Comparison of ENCODE assay signal across 30 cellular contexts in the genomic region with DNA sequence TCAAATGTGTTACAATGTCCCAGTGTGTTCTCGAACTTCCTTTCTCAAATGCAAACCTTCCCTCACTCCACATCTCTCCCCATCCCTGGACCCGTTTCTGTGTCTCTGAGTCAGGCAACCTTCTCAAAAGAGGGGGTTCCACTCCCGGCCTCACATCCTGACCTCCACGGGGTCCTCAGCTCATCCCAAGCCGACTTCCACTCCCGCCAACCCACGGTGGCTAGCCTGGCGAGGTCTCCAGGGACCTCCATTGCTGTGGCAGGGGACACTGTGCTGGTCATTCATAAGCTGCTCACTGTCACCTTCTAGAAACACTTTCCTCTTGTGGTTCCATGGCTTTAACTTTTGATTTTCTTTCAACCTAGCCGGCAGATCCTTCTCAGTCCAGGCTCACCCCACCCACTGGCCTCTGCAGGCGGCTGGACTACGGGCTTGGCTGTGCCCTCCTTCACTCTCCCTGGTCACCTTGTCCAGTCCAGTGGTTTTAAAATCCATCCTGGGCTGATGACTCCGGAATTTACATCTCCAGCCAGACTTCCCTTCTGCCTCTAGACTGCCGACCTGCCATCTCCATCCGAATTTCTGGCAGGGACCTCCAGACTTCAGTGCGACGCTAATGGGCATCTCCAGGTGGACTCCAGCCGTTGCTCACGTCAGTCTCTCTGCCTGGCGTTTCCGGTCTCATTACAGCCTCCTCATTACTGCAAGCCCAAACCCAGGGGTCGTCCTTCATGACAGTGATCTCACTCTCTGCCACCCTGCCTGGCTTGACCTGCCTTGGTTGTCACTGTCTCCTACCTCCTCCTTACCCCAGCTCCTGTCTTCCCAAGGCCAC. TPM values are rescaled to one million over a fixed set of nuclear protein-coding genes. Genes with fewer than 3 reads are reported as not detected.
DNase-seq lines count a peak whose midpoint lies in the region; ATAC-seq and TF ChIP-seq lines count a peak whose summit lies in the region.
"Had no signal": no experiment of that assay in that cellular context is flagged by ENCODE, and none has a peak within 500 bp of the region (broad histone marks: within the 10 kb centered on the region; RNA-seq: fewer than 3 reads in every experiment).

No MANE protein-coding gene starts in this region.

- no peak overlapping the region for H3K9ac ChIP-seq in neural progenitor cell
- H3K9ac ChIP-seq: KMS-11 had no signal

- TF ChIP-seq CTCF in right atrium auricular region (IDR thresholded peaks at IDR 0.05) (no peak), heart left ventricle (IDR thresholded peaks at IDR 0.05) (no peak), neural progenitor cell (IDR thresholded peaks at IDR 0.05) (no peak)

- no peaks in the 10 kb centered on the region for H3K36me3 Mint-ChIP-seq in neural progenitor cell

- H3K27ac Mint-ChIP-seq in neural progenitor cell = peak overlapping the region; percentile 78
- H3K27ac Mint-ChIP-seq: activated CD4-positive, alpha-beta T cell treated with anti-CD3 and anti-CD28 coated beads for 36 hours; activated naive CD4-positive, alpha-beta T cell treated with anti-CD3 and anti-CD28 coated beads for 36 hours; stimulated activated naive CD8-positive, alpha-beta T cell treated with anti-CD3 and anti-CD28 coated beads, Interleukin-15, Interleukin-2, amounts not matched to agents 100 ng/mL and 50 ng/mL, for 24 hours had no signal

- H3K27me3 ChIP-seq in right atrium auricular region (no peaks in the 10 kb centered on the region), heart left ventricle (no peaks in the 10 kb centered on the region), neural progenitor cell (no peaks in the 10 kb centered on the region)
- H3K27me3 ChIP-seq: Peyer's patch, thyroid gland had no signal

- H3K4me2 ChIP-seq in neural progenitor cell = no peak overlapping the region
- H3K4me2 ChIP-seq: KMS-11 had no signal

- H3K27me3 Mint-ChIP-seq in neural progenitor cell (ENCODE audit: insufficient read depth, low read depth) = peaks cover 6% of the 10 kb centered on the region
- H3K27me3 Mint-ChIP-seq: activated CD4-positive, alpha-beta T cell treated with anti-CD3 and anti-CD28 coated beads for 36 hours; B cell; stimulated activated naive CD8-positive, alpha-beta T cell treated with anti-CD3 and anti-CD28 coated beads, Interleukin-15, Interleukin-2, amounts not matched to agents 100 ng/mL and 50 ng/mL, for 24 hours had no signal

- peak overlapping the region; percentile 18 for H3K4me3 Mint-ChIP-seq in neural progenitor cell
- H3K4me3 Mint-ChIP-seq: activated CD4-positive, alpha-beta T cell treated with anti-CD3 and anti-CD28 coated beads for 36 hours; activated naive CD4-positive, alpha-beta T cell treated with anti-CD3 and anti-CD28 coated beads for 36 hours; B cell; stimulated activated naive CD8-positive, alpha-beta T cell treated with anti-CD3 and anti-CD28 coated beads, Interleukin-15, Interleukin-2, amounts not matched to agents 100 ng/mL and 50 ng/mL, for 24 hours had no signal

- H3K79me2 ChIP-seq in neural progenitor cell (ENCODE audit: low read depth) = no peaks in the 10 kb centered on the region

- DNase-seq in Right ventricle myocardium superior (peak; percentile 9), right atrium auricular region (ENCODE audit: low spot score) (no peak), heart left ventricle (peak in 3 of 5 donors; percentile 11 to 44 (median 16)), neural progenitor cell (ENCODE audit: low spot score) (no peak), AG08396 (ENCODE audit: low spot score) (no peak), RKO (ENCODE audit: low spot score) (no peak), SHP77 (lab: John Stamatoyannopoulos, UW) (no peak)
- DNase-seq in stimulated activated naive CD4-positive, alpha-beta T cell (lab: John Stamatoyannopoulos, UW) = no peak
- DNase-seq: 8988T; activated CD4-positive, alpha-beta T cell treated with anti-CD3 and anti-CD28 coated beads for 36 hours; activated naive CD4-positive, alpha-beta T cell treated with anti-CD3 and anti-CD28 coated beads for 36 hours; activated T-cell treated with anti-CD3 and anti-CD28 coated beads, Interleukin-2, amount 50 U/mL, for 48 hours; caudate nucleus; COR-L47; DMS79; GM23248; kidney glomerular epithelial cell; MV-4-11; NCI-H146; NCI-H524 treated with DMSO at 0.1 percent for 48 hours; occipital lobe; Peyer's patch; retina; stimulated activated CD4-positive, alpha-beta T cell treated with anti-CD3 and anti-CD28 coated beads, Interleukin-4, amount 100 ng/mL, for 24 hours; T-helper 2 cell; thyroid gland had no signal

- peaks cover 0 to 64% of the 10 kb centered on the region in 2 donors for H3K4me1 ChIP-seq in right atrium auricular region
- H3K4me1 ChIP-seq in heart left ventricle = peaks cover 3 to 77% (median 37%) of the 10 kb centered on the region in 12 donors
- peaks cover 28% of the 10 kb centered on the region for H3K4me1 ChIP-seq in neural progenitor cell

- TF ChIP-seq POLR2A in heart left ventricle (IDR thresholded peaks at IDR 0.05) = no peak

- WGBS in heart left ventricle, 4 donors = 83 to 90% (median 86%) methylated on average over 21 of the region's 21 CpGs

- H2AFZ ChIP-seq in neural progenitor cell (replicated peaks) = no peak overlapping the region
- H2AFZ ChIP-seq: GM23248 had no signal

- intact Hi-C loops in Right ventricle myocardium superior (cut with DNase I) (no loop called here), heart left ventricle (cut with DNase I) (loop anchor here in 5 of 10 donors (5.0 kb wide), 3 partner anchors 130 to 270 kb away; a partner anchor contains a TSS)

- no peaks in the 10 kb centered on the region for H3K9me3 ChIP-seq in right atrium auricular region
- H3K9me3 ChIP-seq in heart left ventricle = no peaks in the 10 kb centered on the region
- H3K9me3 ChIP-seq in neural progenitor cell (ENCODE audit: low read depth) = no peaks in the 10 kb centered on the region
- H3K9me3 ChIP-seq: Peyer's patch, thyroid gland had no signal

- ATAC-seq in Right ventricle myocardium superior (ENCODE audit: poor library complexity) (no peak), heart left ventricle (no peak)
- ATAC-seq: activated CD4-positive, alpha-beta T cell treated with anti-CD3 and anti-CD28 coated beads for 36 hours had no signal

- H3K36me3 ChIP-seq in right atrium auricular region (peaks cover 15% of the 10 kb centered on the region), heart left ventricle (peaks cover 0 to 60% (median 42%) of the 10 kb centered on the region in 9 donors), neural progenitor cell (no peaks in the 10 kb centered on the region)
- H3K36me3 ChIP-seq: thyroid gland had no signal

- H3F3A ChIP-seq in neural progenitor cell (ENCODE audit: low read depth) = peaks cover 8% of the 10 kb centered on the region

- H3K9me3 Mint-ChIP-seq in neural progenitor cell = no peaks in the 10 kb centered on the region
- H3K9me3 Mint-ChIP-seq: activated naive CD4-positive, alpha-beta T cell treated with anti-CD3 and anti-CD28 coated beads for 36 hours; stimulated activated naive CD8-positive, alpha-beta T cell treated with anti-CD3 and anti-CD28 coated beads, Interleukin-15, Interleukin-2, amounts not matched to agents 100 ng/mL and 50 ng/mL, for 24 hours had no signal

- H3K4me3 ChIP-seq in right atrium auricular region (no peak overlapping the region), heart left ventricle (no peak overlapping the region), neural progenitor cell (no peak overlapping the region)
- H3K4me3 ChIP-seq: GM23248, Peyer's patch, SK-N-MC, thyroid gland had no signal

- H3K27ac ChIP-seq in right atrium auricular region (no peak overlapping the region), heart left ventricle (peak overlapping the region in 7 of 12 donors; percentile 1 to 61 (median 33)), neural progenitor cell (no peak overlapping the region)
- H3K27ac ChIP-seq: GM23248, KMS-11, Peyer's patch, SK-N-MC, thyroid gland had no signal

- peaks cover 17% of the 10 kb centered on the region for H3K4me1 Mint-ChIP-seq in neural progenitor cell

- no peaks in the 10 kb centered on the region for H4K20me1 ChIP-seq in neural progenitor cell (ENCODE audit: low read depth)

RNA-seq across cellular contexts. Expression of a gene that starts 20.0 kb away (rescaled TPM):
- total RNA-seq in Right ventricle myocardium superior = 33.0 TPM
- 10 to 100 TPM; 14.9 to 16.9 TPM for total RNA-seq in right atrium auricular region
- 10 to 100 TPM; 15.4 to 39.3 (median 30.9) TPM for total RNA-seq in heart left ventricle
- polyA plus RNA-seq in heart left ventricle = 10 to 100 TPM; 29.3 to 35.3 TPM
- total RNA-seq in neural progenitor cell (ENCODE audit: low replicate concordance) = 2.4 and 4.9 TPM in 2 replicates

Comparison
In these comparisons a context has a peak if more than half of its experiments do, and no peak if none do; other contexts are left out.
1. DNase-seq: peak in Right ventricle myocardium superior (single experiment) and heart left ventricle (3 of 5); none in right atrium auricular region (single experiment), neural progenitor cell (single experiment), stimulated activated naive CD4-positive, alpha-beta T cell (0 of 6), AG08396 (single experiment), RKO (single experiment) and SHP77 (0 of 2).
2. H3K27ac ChIP-seq: peak in heart left ventricle (7 of 12); none in right atrium auricular region (0 of 2) and neural progenitor cell (single experiment).